ENCODE assay signal across 12 cellular contexts in genomic region chr3:136149569-136150136, GRCh38. TPM values are rescaled to one million over a fixed set of nuclear protein-coding genes. Genes with fewer than 3 reads are reported as not detected.
DNase-seq lines count a peak whose midpoint lies in the region; ATAC-seq, FAIRE-seq and TF ChIP-seq lines count a peak whose summit lies in the region.
"Had no signal": no experiment of that assay in that cellular context is flagged by ENCODE, and none has a peak within 500 bp of the region (broad histone marks: within the 10 kb centered on the region; RNA-seq: fewer than 3 reads in every experiment).

No MANE protein-coding gene starts in this region.

- H3K4me2 ChIP-seq in A549 (peak overlapping the region; percentile 40), SK-N-SH (no peak overlapping the region)

- H3K36me3 Mint-ChIP-seq in Calu3 (ENCODE audit: insufficient read depth, unreplicated experiment): peaks cover 59% of the 10 kb centered on the region

- H3K27ac ChIP-seq in A549 (no peak overlapping the region), SK-N-SH (ENCODE audit: low read depth in 2 of 2, low read length in 1 of 2) (peak overlapping the region; percentile 11 to 42; a peak in 2 of 4 replicates), small intestine (ENCODE audit: low read depth in 1 of 2, low read length in 1 of 2) (no peak overlapping the region)
- H3K27ac ChIP-seq in effector memory CD4-positive, alpha-beta T cell (ENCODE audit: insufficient read depth, low read length, poor library complexity, severe bottlenecking): no peak overlapping the region

- POLR2A ChIA-PET in A549 (lab: Yijun Ruan, JAX) (no interaction called here), SK-N-SH (lab: Yijun Ruan, JAX) (interaction anchor here (0.8 kb wide), 1 partner anchor 61 kb away, joined by 3 read pairs; no protein-coding TSS in a partner anchor)

- H3K79me2 ChIP-seq in SK-N-SH (ENCODE audit: insufficient read depth): peaks cover 98% of the 10 kb centered on the region

- peaks cover 64% of the 10 kb centered on the region for H4K20me1 ChIP-seq in SK-N-SH (ENCODE audit: insufficient read depth)

- H3K9me2 ChIP-seq in SK-N-SH: no peaks in the 10 kb centered on the region

- FAIRE-seq in A549 (lab: Jason Lieb, UNC) (no peak), small intestine (lab: Jason Lieb, UNC) (no peak)

- TSS peak; percentile 24 for BruUV-seq in Calu3 (replicated peaks; lab: Mats Ljungman, UMichigan)

- H3K36me3 ChIP-seq in SK-N-SH (replicated peaks in 1 of 2; ENCODE audit: control insufficient read depth in 1 of 2, insufficient read depth in 2 of 2, low read length in 1 of 2) (peaks cover 51 to 58% of the 10 kb centered on the region in 2 experiments), small intestine (ENCODE audit: control insufficient read depth in 2 of 2, insufficient read depth in 2 of 2, low read length in 2 of 2) (peaks cover 4 to 15% of the 10 kb centered on the region in 2 donors)
- H3K36me3 ChIP-seq in effector memory CD4-positive, alpha-beta T cell (ENCODE audit: control insufficient read depth, insufficient read depth, low read length): peaks cover 19% of the 10 kb centered on the region

- TF ChIP-seq CTCF in A549 (IDR thresholded peaks at IDR 0.05) (no peak), Calu3 (IDR thresholded peaks at IDR 0.05; ENCODE audit: unreplicated experiment) (no peak), SK-N-SH (IDR thresholded peaks at IDR 0.05) (no peak), fibroblast of mammary gland (conservative IDR thresholded peaks at IDR 0.05; ENCODE audit: control insufficient read depth, insufficient read depth, low read depth, low read length) (no peak)

- peaks cover 35% of the 10 kb centered on the region for H3K4me1 Mint-ChIP-seq in Calu3 (ENCODE audit: low read depth, unreplicated experiment)

- no peaks in the 10 kb centered on the region for H3K27me3 ChIP-seq in SK-N-SH (ENCODE audit: insufficient read depth)
- no peaks in the 10 kb centered on the region for H3K27me3 ChIP-seq in small intestine (ENCODE audit: control insufficient read depth in 2 of 2, insufficient read depth in 2 of 2, low read length in 2 of 2)
- no peaks in the 10 kb centered on the region for H3K27me3 ChIP-seq in effector memory CD4-positive, alpha-beta T cell (replicated peaks; ENCODE audit: control insufficient read depth, insufficient read depth, low read length, poor library complexity, severe bottlenecking)

- intact Hi-C loops in Calu3 (cut with micrococcal nuclease; ENCODE audit: unreplicated experiment): loop anchor here (2.0 kb wide), 1 partner anchor 37 kb away; no protein-coding TSS in a partner anchor

- no peaks in the 10 kb centered on the region for H3K27me3 Mint-ChIP-seq in Calu3 (ENCODE audit: unreplicated experiment)
- H3K27me3 Mint-ChIP-seq: activated B cell treated with CpG ODN at 0.5 μM for 24 hours had no signal

- no peak for DNase-seq in A549 (ENCODE audit: low read depth in 1 of 2, low spot score in 1 of 2)
- DNase-seq in Calu3: no peak
- no peak for DNase-seq in SK-N-SH
- peak; percentile 57 for DNase-seq in fibroblast of mammary gland (ENCODE audit: low read depth)
- no peak for DNase-seq in small intestine
- DNase-seq in MV-4-11 (lab: John Stamatoyannopoulos, UW): no peak
- no peak for DNase-seq in effector memory CD4-positive, alpha-beta T cell
- DNase-seq: activated B cell treated with CpG ODN at 0.5 μM for 24 hours, head of caudate nucleus, NCI-H146, OCI-M1 had no signal

- no peak for TF ChIP-seq POLR2A in A549 (IDR thresholded peaks at IDR 0.05; ENCODE audit: low read length)

- peaks cover 7% of the 10 kb centered on the region for H3F3A ChIP-seq in SK-N-SH (replicated peaks; ENCODE audit: insufficient read depth)

- no peaks in the 10 kb centered on the region for H3K9me3 ChIP-seq in A549
- no peaks in the 10 kb centered on the region for H3K9me3 ChIP-seq in SK-N-SH
- no peaks in the 10 kb centered on the region for H3K9me3 ChIP-seq in small intestine (ENCODE audit: control insufficient read depth, low read depth)
- H3K9me3 ChIP-seq in effector memory CD4-positive, alpha-beta T cell (ENCODE audit: control insufficient read depth, low read length): no peaks in the 10 kb centered on the region

- WGBS in A549 (ENCODE audit: missing lambda C conversion rate): 40% methylated on average over 3 of the region's 3 CpGs
- 46% methylated on average over 3 of the region's 3 CpGs for WGBS in SK-N-SH (ENCODE audit: low lambda C conversion rate)
- 60 to 71% (median 68%) methylated on average over 3 of the region's 3 CpGs for WGBS in small intestine, 3 donors

- no peaks in the 10 kb centered on the region for H3K9me3 Mint-ChIP-seq in Calu3 (ENCODE audit: low read depth, unreplicated experiment)
- H3K9me3 Mint-ChIP-seq: activated B cell treated with CpG ODN at 0.5 μM for 24 hours had no signal

- H3K4me3 Mint-ChIP-seq in Calu3 (ENCODE audit: low read depth, unreplicated experiment): no peak overlapping the region
- H3K4me3 Mint-ChIP-seq: activated B cell treated with CpG ODN at 0.5 μM for 24 hours had no signal

- TF ChIP-seq RAD21 in A549 (conservative IDR thresholded peaks at IDR 0.05 in 1 of 2, IDR thresholded peaks at IDR 0.05 in 1 of 2) (no peak), SK-N-SH (IDR thresholded peaks at IDR 0.05; ENCODE audit: low read length) (no peak)

- H2AFZ ChIP-seq in SK-N-SH (ENCODE audit: low read depth): no peak overlapping the region

- CTCF ChIA-PET in A549 (lab: Yijun Ruan, JAX): interaction anchor here (1.5 kb wide), 1 partner anchor 242 kb away, joined by 3 read pairs; no protein-coding TSS in a partner anchor
- CTCF ChIA-PET in Calu3 (lab: Charles Lee): no interaction called here
- CTCF ChIA-PET in SK-N-SH (lab: Yijun Ruan, JAX): no interaction called here

- TF ChIP-seq EP300 in A549 (IDR thresholded peaks at IDR 0.05) (no peak), SK-N-SH (IDR thresholded peaks at IDR 0.05; ENCODE audit: borderline replicate concordance in 1 of 2, low read depth in 1 of 2, low read length in 1 of 2) (no peak)

- H3K4me3 ChIP-seq in A549 (no peak overlapping the region), SK-N-SH (ENCODE audit: low read depth in 2 of 2, low read length in 1 of 2) (no peak overlapping the region), fibroblast of mammary gland (ENCODE audit: control insufficient read depth, low read depth, low read length) (no peak overlapping the region), small intestine (ENCODE audit: low read depth in 1 of 2, low read length in 2 of 2) (no peak overlapping the region)
- no peak overlapping the region for H3K4me3 ChIP-seq in effector memory CD4-positive, alpha-beta T cell (ENCODE audit: insufficient read depth, low read depth, low read length, poor library complexity, severe bottlenecking)

- H3K9ac ChIP-seq in SK-N-SH: no peak overlapping the region

- peak overlapping the region; percentile 37 for H3K27ac Mint-ChIP-seq in Calu3 (ENCODE audit: unreplicated experiment)
- H3K27ac Mint-ChIP-seq: activated B cell treated with CpG ODN at 0.5 μM for 24 hours had no signal

- H3K4me1 ChIP-seq in A549: peaks cover 35% of the 10 kb centered on the region
- peaks cover 0 to 21% of the 10 kb centered on the region in 2 experiments; a peak in 3 of 4 replicates for H3K4me1 ChIP-seq in SK-N-SH (ENCODE audit: control insufficient read depth in 1 of 2, insufficient read depth in 2 of 2, low read depth in 1 of 2, low read length in 1 of 2)
- H3K4me1 ChIP-seq in small intestine (ENCODE audit: control insufficient read depth in 2 of 2, insufficient read depth in 1 of 2, low read depth in 1 of 2, low read length in 1 of 2): peaks cover 1 to 4% of the 10 kb centered on the region in 2 donors
- peaks cover 1% of the 10 kb centered on the region for H3K4me1 ChIP-seq in effector memory CD4-positive, alpha-beta T cell (ENCODE audit: control insufficient read depth, insufficient read depth, low read length, poor library complexity, severe bottlenecking)

- ATAC-seq in A549 (no peak), GM18867 (IDR thresholded peaks at IDR 0.05; ENCODE audit: unreplicated experiment) (no peak)

TF ChIP-seq in A549, 52 proteins besides CTCF, POLR2A, EP300 and RAD21:
- TF ChIP-seq GATA3 (IDR thresholded peaks at IDR 0.05; ENCODE audit: borderline replicate concordance) (no peak), PBX3 (IDR thresholded peaks at IDR 0.05) (no peak)
TF ChIP-seq in A549: peak in this region for 0.

TF ChIP-seq in SK-N-SH, 30 proteins besides CTCF, POLR2A, EP300 and RAD21 (continues in another document):
- TF ChIP-seq MAX (IDR thresholded peaks at IDR 0.05; ENCODE audit: low read depth) (no peak), NRF1 (IDR thresholded peaks at IDR 0.05; ENCODE audit: low read depth, low read length) (no peak), ZBTB33 (IDR thresholded peaks at IDR 0.05; ENCODE audit: borderline replicate concordance, low read depth) (no peak), MEF2A (IDR thresholded peaks at IDR 0.05; ENCODE audit: borderline replicate concordance, low read depth) (no peak), ELF1 (IDR thresholded peaks at IDR 0.05) (no peak), GATA2 (CRISPR knock-in tag; IDR thresholded peaks at IDR 0.05) (no peak)

RNA-seq across cellular contexts. Expression of gene MSL2, which starts 46.5 kb away (rescaled TPM):
- polyA plus RNA-seq in A549 (2011; rRNA removed): 8.4 and 9.9 TPM in 2 replicates
- polyA plus RNA-seq in A549 (2012; cell fraction: cytosol; rRNA removed): 1.8 and 1.9 TPM in 2 replicates
- polyA plus RNA-seq in A549 (2012; cell fraction: nucleus; rRNA removed): 1.4 and 2.5 TPM in 2 replicates
- polyA plus RNA-seq in A549 (2017; fragmentation: RNase III; extraction: RNeasy Plus Mini Kit Qiagen cat#74134 plus additional on column Dnase treatment): 9.4 to 10.2 TPM (median 10.1 TPM) in 3 replicates
- polyA minus RNA-seq in A549 (2011; rRNA and poly(A)+ RNA removed): 8.6 and 8.7 TPM in 2 replicates
- 59.4 and 63.9 TPM in 2 replicates for total RNA-seq in Calu3 (2022)
- polyA plus RNA-seq in SK-N-SH (2012; rRNA removed): 2.2 and 2.4 TPM in 2 replicates
- 3.7 TPM in 2 replicates for polyA plus RNA-seq in SK-N-SH (2012; cell fraction: cytosol; rRNA removed)
- 1.9 and 2.4 TPM in 2 replicates for polyA plus RNA-seq in SK-N-SH (2012; cell fraction: nucleus; rRNA removed)
- polyA plus RNA-seq in small intestine: 1 to 10 TPM; 3.8 to 8.0 (median 4.9) TPM

Comparison
In these comparisons a context has a peak if more than half of its experiments do, and no peak if none do; other contexts are left out.
1. H3K27ac ChIP-seq: peak in SK-N-SH (2 of 2); none in A549 (0 of 2), small intestine (0 of 2) and effector memory CD4-positive, alpha-beta T cell (single experiment).